1 cellular context compared by ENCODE assay signal in the genomic region with DNA sequence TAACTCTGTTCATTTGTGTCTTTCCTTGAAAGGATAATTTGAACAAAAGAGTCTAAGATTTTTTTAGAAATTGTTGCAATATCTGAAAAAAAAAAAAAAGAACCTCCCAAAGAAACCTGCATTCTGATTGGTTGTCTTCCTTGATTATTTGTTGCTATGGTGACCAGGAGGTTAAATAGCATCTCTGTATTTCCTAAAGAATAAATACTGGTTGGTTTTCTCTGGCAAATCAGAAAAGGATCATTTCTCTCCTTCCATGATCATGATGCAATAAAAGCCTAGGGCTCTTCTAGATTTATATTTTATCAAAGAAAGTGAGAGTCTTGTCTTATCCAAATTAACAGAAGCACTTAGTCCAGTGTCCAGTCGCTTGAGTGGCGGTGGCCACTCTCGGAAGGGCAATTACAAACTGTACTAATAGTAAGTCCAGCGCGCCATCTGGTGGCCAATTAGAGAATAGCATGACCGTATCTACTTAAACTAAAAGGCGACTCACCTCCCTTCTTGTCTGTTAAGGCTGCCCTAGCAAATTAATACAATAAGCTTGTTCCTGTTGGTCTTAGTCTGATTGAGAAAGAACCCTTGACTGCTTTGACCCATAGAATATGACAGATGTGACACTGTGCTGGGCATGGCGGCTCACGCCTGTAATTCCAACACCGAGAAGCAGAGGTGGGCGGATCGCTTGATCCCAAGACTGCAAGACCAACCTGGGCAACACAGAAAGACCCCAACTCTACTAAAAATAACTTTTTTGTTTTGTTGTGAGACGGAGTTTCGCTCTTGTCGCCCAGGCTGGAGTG.
TF ChIP-seq lines count a peak whose summit lies in the region.

No MANE protein-coding gene starts in this region.

TF ChIP-seq in H1, 55 proteins besides CTCF, POLR2A, EP300 and RAD21:
- TF ChIP-seq CEBPB (IDR thresholded peaks at IDR 0.05; ENCODE audit: low read depth, low read length) (0 out of 2 replicates have a peak, but pooled peaks have one; percentile 1), CHD1 (IDR thresholded peaks at IDR 0.05; ENCODE audit: low read depth, low read length) (no peak)
